In the genomic region with DNA sequence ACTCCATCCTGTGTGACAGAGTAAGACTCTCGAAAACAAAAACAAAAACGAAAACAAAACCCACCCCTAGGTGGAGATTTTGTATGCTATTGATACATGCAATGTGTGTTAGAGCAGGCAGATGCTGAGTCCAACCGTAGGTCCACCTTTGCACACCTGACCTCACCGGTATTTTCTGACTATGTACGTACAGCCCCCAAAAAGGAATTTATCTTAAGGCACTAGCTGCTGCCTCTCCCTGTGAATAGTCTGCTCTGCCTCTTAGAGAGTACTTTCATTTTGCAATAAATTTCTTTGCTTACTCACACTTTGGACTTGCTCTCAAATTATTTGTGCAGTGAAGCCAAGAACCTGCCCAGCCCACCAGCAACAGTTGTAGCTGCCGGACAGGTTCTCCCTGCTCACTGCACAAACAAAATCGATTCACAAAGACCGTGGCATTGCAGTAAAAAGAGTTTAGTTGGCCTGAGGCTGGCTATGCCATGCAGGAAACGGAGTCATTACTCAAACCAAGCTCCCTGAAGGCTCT, we compare ENCODE assay signal across 1 cellular context.
TF ChIP-seq lines count a peak whose summit lies in the region.

No MANE protein-coding gene starts in this region.

TF ChIP-seq in HCT116, 20 proteins besides CTCF, POLR2A, EP300 and RAD21 (continued from another document):
- TF ChIP-seq, protein P1, sequence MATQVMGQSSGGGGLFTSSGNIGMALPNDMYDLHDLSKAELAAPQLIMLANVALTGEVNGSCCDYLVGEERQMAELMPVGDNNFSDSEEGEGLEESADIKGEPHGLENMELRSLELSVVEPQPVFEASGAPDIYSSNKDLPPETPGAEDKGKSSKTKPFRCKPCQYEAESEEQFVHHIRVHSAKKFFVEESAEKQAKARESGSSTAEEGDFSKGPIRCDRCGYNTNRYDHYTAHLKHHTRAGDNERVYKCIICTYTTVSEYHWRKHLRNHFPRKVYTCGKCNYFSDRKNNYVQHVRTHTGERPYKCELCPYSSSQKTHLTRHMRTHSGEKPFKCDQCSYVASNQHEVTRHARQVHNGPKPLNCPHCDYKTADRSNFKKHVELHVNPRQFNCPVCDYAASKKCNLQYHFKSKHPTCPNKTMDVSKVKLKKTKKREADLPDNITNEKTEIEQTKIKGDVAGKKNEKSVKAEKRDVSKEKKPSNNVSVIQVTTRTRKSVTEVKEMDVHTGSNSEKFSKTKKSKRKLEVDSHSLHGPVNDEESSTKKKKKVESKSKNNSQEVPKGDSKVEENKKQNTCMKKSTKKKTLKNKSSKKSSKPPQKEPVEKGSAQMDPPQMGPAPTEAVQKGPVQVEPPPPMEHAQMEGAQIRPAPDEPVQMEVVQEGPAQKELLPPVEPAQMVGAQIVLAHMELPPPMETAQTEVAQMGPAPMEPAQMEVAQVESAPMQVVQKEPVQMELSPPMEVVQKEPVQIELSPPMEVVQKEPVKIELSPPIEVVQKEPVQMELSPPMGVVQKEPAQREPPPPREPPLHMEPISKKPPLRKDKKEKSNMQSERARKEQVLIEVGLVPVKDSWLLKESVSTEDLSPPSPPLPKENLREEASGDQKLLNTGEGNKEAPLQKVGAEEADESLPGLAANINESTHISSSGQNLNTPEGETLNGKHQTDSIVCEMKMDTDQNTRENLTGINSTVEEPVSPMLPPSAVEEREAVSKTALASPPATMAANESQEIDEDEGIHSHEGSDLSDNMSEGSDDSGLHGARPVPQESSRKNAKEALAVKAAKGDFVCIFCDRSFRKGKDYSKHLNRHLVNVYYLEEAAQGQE (IDR thresholded peaks at IDR 0.05; ENCODE audit: low read depth), result no peak
- TF ChIP-seq, protein P2, sequence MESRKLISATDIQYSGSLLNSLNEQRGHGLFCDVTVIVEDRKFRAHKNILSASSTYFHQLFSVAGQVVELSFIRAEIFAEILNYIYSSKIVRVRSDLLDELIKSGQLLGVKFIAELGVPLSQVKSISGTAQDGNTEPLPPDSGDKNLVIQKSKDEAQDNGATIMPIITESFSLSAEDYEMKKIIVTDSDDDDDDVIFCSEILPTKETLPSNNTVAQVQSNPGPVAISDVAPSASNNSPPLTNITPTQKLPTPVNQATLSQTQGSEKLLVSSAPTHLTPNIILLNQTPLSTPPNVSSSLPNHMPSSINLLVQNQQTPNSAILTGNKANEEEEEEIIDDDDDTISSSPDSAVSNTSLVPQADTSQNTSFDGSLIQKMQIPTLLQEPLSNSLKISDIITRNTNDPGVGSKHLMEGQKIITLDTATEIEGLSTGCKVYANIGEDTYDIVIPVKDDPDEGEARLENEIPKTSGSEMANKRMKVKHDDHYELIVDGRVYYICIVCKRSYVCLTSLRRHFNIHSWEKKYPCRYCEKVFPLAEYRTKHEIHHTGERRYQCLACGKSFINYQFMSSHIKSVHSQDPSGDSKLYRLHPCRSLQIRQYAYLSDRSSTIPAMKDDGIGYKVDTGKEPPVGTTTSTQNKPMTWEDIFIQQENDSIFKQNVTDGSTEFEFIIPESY (IDR thresholded peaks at IDR 0.05; ENCODE audit: extremely low read depth, insufficient replicate concordance, low read length), result no peak
